Comparison of ENCODE assay signal across 9 cellular contexts in the genomic region with DNA sequence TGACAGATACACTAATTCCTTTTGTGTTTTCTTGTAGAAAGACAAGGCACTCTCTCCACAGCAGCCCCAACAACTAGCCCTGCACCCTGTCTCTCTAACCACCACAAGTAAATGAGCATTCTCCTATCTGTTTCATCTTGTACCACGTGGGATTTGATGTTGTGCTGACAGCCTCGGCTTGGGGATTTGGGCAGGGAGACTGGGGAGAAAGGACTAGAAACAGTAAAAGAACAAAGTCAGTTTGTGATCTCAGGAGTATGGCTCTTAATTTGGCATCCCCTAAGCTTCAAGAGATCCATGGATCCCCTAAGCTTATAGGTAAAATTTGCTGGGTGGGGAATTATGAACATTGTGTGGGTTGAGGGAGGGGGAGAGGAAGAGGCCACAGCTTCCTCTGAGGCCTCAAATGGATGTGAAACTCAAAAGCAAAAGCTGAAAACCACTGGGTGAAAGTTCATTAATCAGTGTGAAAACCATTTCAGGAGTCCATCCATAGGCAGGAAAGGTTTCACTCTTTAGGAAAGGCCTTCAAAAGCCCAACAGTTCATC. TPM values are rescaled to one million over a fixed set of nuclear protein-coding genes. Genes with fewer than 3 reads are reported as not detected.
DNase-seq lines count a peak whose midpoint lies in the region; ATAC-seq and FAIRE-seq lines count a peak whose summit lies in the region.
"Had no signal": no experiment of that assay in that cellular context is flagged by ENCODE, and none has a peak within 500 bp of the region (broad histone marks: within the 10 kb centered on the region; RNA-seq: fewer than 3 reads in every experiment).

No MANE protein-coding gene starts in this region.

- DNase-seq in activated T-cell treated with anti-CD3 and anti-CD28 coated beads for 48 hours (ENCODE audit: low read depth) (peak; percentile 17), activated T-cell treated with anti-CD3 and anti-CD28 coated beads for 4 hours (no peak), posterior vena cava (ENCODE audit: low spot score) (no peak), head of caudate nucleus (no peak), HTR-8/SVneo (ENCODE audit: insufficient read length, low spot score) (no peak)
- peak; percentile 46 to 48 for DNase-seq in activated T-cell treated with anti-CD3 and anti-CD28 coated beads, Interleukin-2, amount 50 U/mL, for 48 hours
- DNase-seq in stimulated activated CD8-positive, alpha-beta memory T cell treated with anti-CD3 and anti-CD28 coated beads, Interleukin-7, amount 100 ng/mL, for 4 hours (ENCODE audit: low read depth in 2 of 2), result peak; percentile 2 to 17

- intact Hi-C loops in posterior vena cava (cut with DNase I) (no loop called here), head of caudate nucleus (cut with DNase I) (no loop called here)

- ATAC-seq in HG03432 (IDR thresholded peaks at IDR 0.05; ENCODE audit: unreplicated experiment), result peak; percentile 75

- no peak for FAIRE-seq in HTR-8/SVneo (lab: Jason Lieb, UNC)

RNA-seq across cellular contexts. Expression of gene C1orf162, which starts 3.1 kb away (rescaled TPM):
- total RNA-seq in posterior vena cava, result 10 to 100 TPM; 37.1 to 45.8 TPM

RNA-seq across cellular contexts. Expression of gene ADORA3, which starts 26.6 kb away (rescaled TPM):
- total RNA-seq in posterior vena cava, result 10 to 100 TPM; 10.3 to 17.5 TPM
- total RNA-seq: T-helper 1 cell treated with Interleukin-12 subunit alpha and Interleukin-12 subunit beta and Interleukin-4 antibody, amounts not matched to agents 30 ng/mL and 1 ng/mL, for 36 hours had no signal

RNA-seq across cellular contexts. Expression of gene TMIGD3, which starts 26.6 kb away (rescaled TPM):
- 1 to 10 TPM; 4.2 to 7.1 TPM for total RNA-seq in posterior vena cava

RNA-seq across cellular contexts. Expression of gene ATP5PB, which starts 27.6 kb away (rescaled TPM):
- 100 to 1,000 TPM; 148 to 164 TPM for total RNA-seq in posterior vena cava

RNA-seq across cellular contexts. Expression of gene WDR77, which starts 27.8 kb away (rescaled TPM):
- total RNA-seq in posterior vena cava, result 10 to 100 TPM; 20.9 to 21.2 TPM

Comparison
In these comparisons a context has a peak if more than half of its experiments do, and no peak if none do; other contexts are left out.
1. DNase-seq: peak in activated T-cell treated with anti-CD3 and anti-CD28 coated beads for 48 hours (single experiment), activated T-cell treated with anti-CD3 and anti-CD28 coated beads, Interleukin-2, amount 50 U/mL, for 48 hours (2 of 2) and stimulated activated CD8-positive, alpha-beta memory T cell treated with anti-CD3 and anti-CD28 coated beads, Interleukin-7, amount 100 ng/mL, for 4 hours (2 of 2); none in activated T-cell treated with anti-CD3 and anti-CD28 coated beads for 4 hours (single experiment), posterior vena cava (single experiment), head of caudate nucleus (0 of 42) and HTR-8/SVneo (single experiment).